In genomic region chr2:37323770-37324535, GRCh38 we compare ENCODE assay signal across 8 cellular contexts. TPM values are rescaled to one million over a fixed set of nuclear protein-coding genes. Genes with fewer than 3 reads are reported as not detected.
DNase-seq lines count a peak whose midpoint lies in the region; ATAC-seq, FAIRE-seq and TF ChIP-seq lines count a peak whose summit lies in the region.

No MANE protein-coding gene starts in this region.

- H3K9ac ChIP-seq in keratinocyte (ENCODE audit: control insufficient read depth, extremely low read depth, insufficient read depth, low read length), result peak overlapping the region; percentile 87

- no peaks in the 10 kb centered on the region for H3K9me3 ChIP-seq in CD4-positive, alpha-beta T cell (ENCODE audit: control insufficient read depth, low read length)
- H3K9me3 ChIP-seq in breast epithelium, result no peaks in the 10 kb centered on the region
- H3K9me3 ChIP-seq in keratinocyte (ENCODE audit: control insufficient read depth, low read depth, low read length), result no peaks in the 10 kb centered on the region

- H3K36me3 ChIP-seq in breast epithelium (no peaks in the 10 kb centered on the region), keratinocyte (ENCODE audit: control insufficient read depth in 2 of 2, extremely low read depth in 1 of 2, insufficient read depth in 2 of 2, low read length in 2 of 2) (no peaks in the 10 kb centered on the region)

- ATAC-seq in CD4-positive, alpha-beta T cell (ENCODE audit: poor library complexity), result peak; percentile 56
- peak; percentile 20 for ATAC-seq in GM19452 (IDR thresholded peaks at IDR 0.05; ENCODE audit: unreplicated experiment)
- ATAC-seq in HG03521 (IDR thresholded peaks at IDR 0.05; ENCODE audit: unreplicated experiment), result peak; percentile 29
- no peak for ATAC-seq in HG03469 (IDR thresholded peaks at IDR 0.05; ENCODE audit: unreplicated experiment)

- H3K4me1 Mint-ChIP-seq in CD4-positive, alpha-beta T cell (ENCODE audit: low read depth), result peaks cover 48% of the 10 kb centered on the region

- peaks cover 12% of the 10 kb centered on the region for H3K27me3 Mint-ChIP-seq in CD4-positive, alpha-beta T cell

- peak overlapping the region; percentile 34 for H3K27ac ChIP-seq in CD4-positive, alpha-beta T cell (ENCODE audit: low read depth, low read length)
- peak overlapping the region; percentile 89 to 91 for H3K27ac ChIP-seq in breast epithelium
- peak overlapping the region; percentile 83 for H3K27ac ChIP-seq in keratinocyte (ENCODE audit: control insufficient read depth, insufficient read depth, low read length)

- H3K4me2 ChIP-seq in keratinocyte (ENCODE audit: control insufficient read depth, extremely low read depth, insufficient read depth, low read depth, low read length), result peak overlapping the region; percentile 88

- no peak for FAIRE-seq in keratinocyte (lab: Jason Lieb, UNC)

- peak in 9 of 10 experiments; percentile 15 to 53 (median 26) for DNase-seq in CD4-positive, alpha-beta T cell
- DNase-seq in T-helper 2 cell, result peak in 4 of 5 experiments; percentile 12 to 68 (median 44)
- no peak for DNase-seq in breast epithelium (ENCODE audit: low spot score in 2 of 2)
- DNase-seq in keratinocyte (ENCODE audit: low read depth, low spot score), result no peak
- peak; percentile 52 for DNase-seq in stimulated activated CD4-positive, alpha-beta T cell treated with anti-CD3 and anti-CD28 coated beads, Interleukin-15, amount 100 ng/mL, for 24 hours

- CTCF ChIA-PET in CD4-positive, alpha-beta T cell (lab: Charles Lee), result interaction anchor here (1.0 kb wide), 1 partner anchor 72 kb away, joined by 3 read pairs; no protein-coding TSS in a partner anchor

- H3K27me3 ChIP-seq in CD4-positive, alpha-beta T cell (ENCODE audit: control insufficient read depth, insufficient read depth, low read length), result no peaks in the 10 kb centered on the region
- no peaks in the 10 kb centered on the region for H3K27me3 ChIP-seq in breast epithelium
- H3K27me3 ChIP-seq in keratinocyte (ENCODE audit: control insufficient read depth, extremely low read depth, insufficient read depth, low read length), result no peaks in the 10 kb centered on the region

- dilution Hi-C loops in keratinocyte (cut with MboI; ENCODE audit: extremely low pct_ligation_motif_present, low sequenced_read_pairs), result no loop called here

- peak overlapping the region; percentile 100 for H3K4me3 Mint-ChIP-seq in CD4-positive, alpha-beta T cell

- H4K20me1 ChIP-seq in keratinocyte (ENCODE audit: control insufficient read depth, extremely low read depth, insufficient read depth, low read length), result no peaks in the 10 kb centered on the region

- peaks cover 49% of the 10 kb centered on the region for H3K79me2 ChIP-seq in keratinocyte (ENCODE audit: control insufficient read depth, insufficient read depth, low read length)

- no peaks in the 10 kb centered on the region for H3K9me1 ChIP-seq in keratinocyte (ENCODE audit: control insufficient read depth, extremely low read depth, insufficient read depth, low read length)

- peak overlapping the region; percentile 77 to 94 (median 93) for H3K4me3 ChIP-seq in breast epithelium
- peak overlapping the region; percentile 72 to 89 (median 85) for H3K4me3 ChIP-seq in keratinocyte (ENCODE audit: control insufficient read depth in 2 of 3, extremely low read depth in 1 of 3, insufficient read depth in 2 of 3, low read depth in 1 of 3, low read length in 3 of 3)

- intact Hi-C loops in CD4-positive, alpha-beta T cell (cut with DNase I, micrococcal nuclease), result loop anchor here in 1 of 2 experiments (5.0 kb wide), 1 partner anchor 92 kb away; the partner anchor contains the start of genes CEBPZ and NDUFAF7
- intact Hi-C loops in breast epithelium (cut with DNase I; ENCODE audit: low total_unique reads), result loop anchor here (2.0 kb wide), 1 partner anchor 79 kb away; no protein-coding TSS in a partner anchor

- H3K4me1 ChIP-seq in breast epithelium, result no peaks in the 10 kb centered on the region
- peaks cover 23% of the 10 kb centered on the region for H3K4me1 ChIP-seq in keratinocyte (ENCODE audit: control insufficient read depth, extremely low read depth, insufficient read depth, low read length)

- no peak for TF ChIP-seq POLR2A in breast epithelium (IDR thresholded peaks at IDR 0.05)

- POLR2A ChIA-PET in CD4-positive, alpha-beta T cell (lab: Charles Lee), result interaction anchor here (0.8 to 4.6 kb wide), 11 partner anchors 8 to 166 kb away, joined by 3 to 29 read pairs (median 3); partner anchors contain the start of genes CEBPZ, CEBPZOS, EIF2AK2 and NDUFAF7

- no peaks in the 10 kb centered on the region for H3K9me3 Mint-ChIP-seq in CD4-positive, alpha-beta T cell

- TF ChIP-seq CTCF in CD4-positive, alpha-beta T cell (IDR thresholded peaks at IDR 0.05), result no peak
- no peak for TF ChIP-seq CTCF in breast epithelium (IDR thresholded peaks at IDR 0.05)
- TF ChIP-seq CTCF in keratinocyte (optimal IDR thresholded peaks at IDR 0.05 in 1 of 3, IDR thresholded peaks at IDR 0.05 in 1 of 3, conservative IDR thresholded peaks at IDR 0.05 in 1 of 3; ENCODE audit: extremely low read depth in 1 of 3, insufficient read depth in 2 of 3, low read length in 3 of 3), result no peak

- H3K36me3 Mint-ChIP-seq in CD4-positive, alpha-beta T cell (ENCODE audit: low read depth), result peaks cover 10% of the 10 kb centered on the region

- H2AFZ ChIP-seq in keratinocyte (ENCODE audit: control insufficient read depth, low read length), result peak overlapping the region; percentile 82

- peak overlapping the region; percentile 97 for H3K27ac Mint-ChIP-seq in CD4-positive, alpha-beta T cell

RNA-seq across cellular contexts. Expression of gene PRKD3, which starts 0.7 kb away (rescaled TPM):
- 10 to 100 TPM; 40.5 to 44.1 TPM for total RNA-seq in CD4-positive, alpha-beta T cell
- 10 to 100 TPM; 46.5 to 57.4 (median 56.2) TPM for total RNA-seq in breast epithelium
- 17.6 to 25.4 TPM (median 19.9 TPM) in 3 replicates for polyA plus RNA-seq in keratinocyte
- 6.0 TPM for polyA plus RNA-seq in keratinocyte (2011; ENCODE audit: low read depth)
- 12.5 and 21.0 TPM in 2 replicates for polyA plus RNA-seq in keratinocyte (2011; cell fraction: cytosol; rRNA removed)
- polyA plus RNA-seq in keratinocyte (2011; cell fraction: nucleus; rRNA removed), result 21.9 and 22.6 TPM in 2 replicates
- polyA plus RNA-seq in keratinocyte (2012; ENCODE audit: low replicate concordance), result 8.5 and 15.4 TPM in 2 replicates
- 11.3 to 40.5 TPM (median 27.2 TPM) in 3 replicates for polyA minus RNA-seq in keratinocyte
- 15.7 TPM for polyA minus RNA-seq in keratinocyte (2011; cell fraction: cytosol; rRNA and poly(A)+ RNA removed)
- 23.0 and 37.9 TPM in 2 replicates for polyA minus RNA-seq in keratinocyte (2011; cell fraction: nucleus; rRNA and poly(A)+ RNA removed)

RNA-seq across cellular contexts. Expression of gene QPCT, which starts 20.5 kb away (rescaled TPM):
- total RNA-seq in CD4-positive, alpha-beta T cell, result under 1 TPM; 0.53 to 0.71 TPM
- total RNA-seq in breast epithelium, result 10 to 100 TPM in 1 of 3 donors, 1 to 10 TPM in 2; 3.7 to 12.5 (median 5.2) TPM
- polyA plus RNA-seq in keratinocyte, result 11.6 to 26.2 TPM (median 11.7 TPM) in 3 replicates
- 25.3 TPM for polyA plus RNA-seq in keratinocyte (2011; ENCODE audit: low read depth)
- 13.9 and 25.5 TPM in 2 replicates for polyA plus RNA-seq in keratinocyte (2011; cell fraction: cytosol; rRNA removed)
- polyA plus RNA-seq in keratinocyte (2011; cell fraction: nucleus; rRNA removed), result 32.5 and 33.5 TPM in 2 replicates
- polyA plus RNA-seq in keratinocyte (2012; ENCODE audit: low replicate concordance), result 8.1 and 35.4 TPM in 2 replicates
- polyA minus RNA-seq in keratinocyte, result 14.4 to 23.7 TPM (median 18.5 TPM) in 3 replicates
- 25.1 TPM for polyA minus RNA-seq in keratinocyte (2011; cell fraction: cytosol; rRNA and poly(A)+ RNA removed)
- polyA minus RNA-seq in keratinocyte (2011; cell fraction: nucleus; rRNA and poly(A)+ RNA removed), result 12.8 and 16.4 TPM in 2 replicates

Comparison
In these comparisons a context has a peak if more than half of its experiments do, and no peak if none do; other contexts are left out.
1. DNase-seq: peak in CD4-positive, alpha-beta T cell (9 of 10), T-helper 2 cell (4 of 5) and stimulated activated CD4-positive, alpha-beta T cell treated with anti-CD3 and anti-CD28 coated beads, Interleukin-15, amount 100 ng/mL, for 24 hours (single experiment); none in breast epithelium (0 of 2) and keratinocyte (single experiment).
2. H3K27ac ChIP-seq: peak in every context shown above with its lines; median percentile 90 in breast epithelium; 83 in keratinocyte; 34 in CD4-positive, alpha-beta T cell.